15 cellular contexts compared by ENCODE assay signal in genomic region chr10:18647945-18648344, GRCh38. TPM values are rescaled to one million over a fixed set of nuclear protein-coding genes. Genes with fewer than 3 reads are reported as not detected.
A peak's percentile ranks its signal among the peaks of the same experiment; 100 is the strongest.
DNase-seq lines count a peak whose midpoint lies in the region; ATAC-seq and TF ChIP-seq lines count a peak whose summit lies in the region.
"Had no signal": no experiment of that assay in that cellular context is flagged by ENCODE, and none has a peak within 500 bp of the region (broad histone marks: within the 10 kb centered on the region; RNA-seq: fewer than 3 reads in every experiment).

No MANE protein-coding gene starts in this region.

- ATAC-seq in SK-N-SH treated with all-trans-retinoic acid at 6 μM for 48 hours, result no peak

- H3K4me1 ChIP-seq in DOHH2 (ENCODE audit: control insufficient read depth, low read length) (peaks cover 32% of the 10 kb centered on the region), liver (ENCODE audit: control insufficient read depth in 4 of 4, insufficient read depth in 4 of 4, low read length in 3 of 4) (peaks cover 6 to 32% (median 7%) of the 10 kb centered on the region in 4 donors)

- peak overlapping the region; percentile 61 for H3K4me3 Mint-ChIP-seq in activated CD4-positive, alpha-beta T cell treated with anti-CD3 and anti-CD28 coated beads, Interleukin-2, amount 10 ng/mL, durations not matched to agents 24 days and 14 days
- peak overlapping the region; percentile 45 for H3K4me3 Mint-ChIP-seq in activated T-helper 1 cell treated with anti-CD3 and anti-CD28 coated beads, Interleukin-12 subunit alpha, Interleukin-12 subunit beta, Interleukin-2, Interleukin-4 antibody, amounts not matched to agents 30 ng/mL and 10 ng/mL and 1 ng/mL, durations not matched to agents 14 hours and 24 hours and 36 hours

- H4K20me1 ChIP-seq in DOHH2 (ENCODE audit: control insufficient read depth, insufficient read depth, low read depth, low read length), result 0 out of 2 replicates have a peak, but pooled peaks cover 4% of the 10 kb centered on the region

- TF ChIP-seq CTCF in DOHH2 (IDR thresholded peaks at IDR 0.05; ENCODE audit: low read depth, low read length, poor library complexity, severe bottlenecking) (no peak), liver (IDR thresholded peaks at IDR 0.05; ENCODE audit: low read depth, low read length, missing input control) (no peak)

- H3K9me3 Mint-ChIP-seq in activated CD4-positive, alpha-beta T cell treated with anti-CD3 and anti-CD28 coated beads, Interleukin-2, amount 10 ng/mL, durations not matched to agents 24 days and 14 days, result no peaks in the 10 kb centered on the region
- no peaks in the 10 kb centered on the region for H3K9me3 Mint-ChIP-seq in activated T-helper 1 cell treated with anti-CD3 and anti-CD28 coated beads, Interleukin-12 subunit alpha, Interleukin-12 subunit beta, Interleukin-2, Interleukin-4 antibody, amounts not matched to agents 30 ng/mL and 10 ng/mL and 1 ng/mL, durations not matched to agents 14 hours and 24 hours and 36 hours

- peak overlapping the region; percentile 43 for H3K27ac Mint-ChIP-seq in activated CD4-positive, alpha-beta T cell treated with anti-CD3 and anti-CD28 coated beads, Interleukin-2, amount 10 ng/mL, durations not matched to agents 24 days and 14 days
- peak overlapping the region; percentile 18 for H3K27ac Mint-ChIP-seq in activated T-helper 1 cell treated with anti-CD3 and anti-CD28 coated beads, Interleukin-12 subunit alpha, Interleukin-12 subunit beta, Interleukin-2, Interleukin-4 antibody, amounts not matched to agents 30 ng/mL and 10 ng/mL and 1 ng/mL, durations not matched to agents 14 hours and 24 hours and 36 hours

- H3K9me3 ChIP-seq in DOHH2 (ENCODE audit: control insufficient read depth, insufficient read depth, low read length), result no peaks in the 10 kb centered on the region
- no peaks in the 10 kb centered on the region for H3K9me3 ChIP-seq in liver (ENCODE audit: control insufficient read depth in 4 of 4, low read length in 3 of 4)
- H3K9me3 ChIP-seq: Caco-2 had no signal

- H3K9me2 ChIP-seq in DOHH2 (replicated peaks; ENCODE audit: control insufficient read depth, low read length), result no peaks in the 10 kb centered on the region

- 96% methylated on average over 3 of the region's 3 CpGs for WGBS in liver

- H3K79me2 ChIP-seq in DOHH2 (ENCODE audit: control insufficient read depth, low read length), result peaks cover 56% of the 10 kb centered on the region

- H3F3A ChIP-seq in DOHH2 (ENCODE audit: control insufficient read depth, insufficient read depth), result peaks cover 10% of the 10 kb centered on the region

- H3K27me3 ChIP-seq in DOHH2 (ENCODE audit: control insufficient read depth, low read length), result no peaks in the 10 kb centered on the region
- no peaks in the 10 kb centered on the region for H3K27me3 ChIP-seq in liver (ENCODE audit: control insufficient read depth in 4 of 4, insufficient read depth in 4 of 4, low read length in 3 of 4)

- H3K9ac ChIP-seq in liver (ENCODE audit: low read depth in 1 of 2, low read length in 2 of 2), result no peak overlapping the region

- no peak for TF ChIP-seq RAD21 in liver (IDR thresholded peaks at IDR 0.05)

- intact Hi-C loops in activated CD4-positive, alpha-beta T cell treated with anti-CD3 and anti-CD28 coated beads, Interleukin-2, amount 10 ng/mL, durations not matched to agents 24 days and 14 days (cut with micrococcal nuclease), result no loop called here
- intact Hi-C loops in activated T-helper 1 cell treated with anti-CD3 and anti-CD28 coated beads, Interleukin-12 subunit alpha, Interleukin-12 subunit beta, Interleukin-2, Interleukin-4 antibody, amounts not matched to agents 30 ng/mL and 10 ng/mL and 1 ng/mL, durations not matched to agents 14 hours and 24 hours and 36 hours (cut with micrococcal nuclease), result loop anchor here (2.0 kb wide), 1 partner anchor 15 kb away; no protein-coding TSS in a partner anchor

- H3K4me3 ChIP-seq in DOHH2 (ENCODE audit: low read length), result peak overlapping the region; percentile 89
- no peak overlapping the region for H3K4me3 ChIP-seq in liver (ENCODE audit: low read depth in 1 of 3, low read length in 3 of 3)

- H3K27me3 Mint-ChIP-seq in activated CD4-positive, alpha-beta T cell treated with anti-CD3 and anti-CD28 coated beads, Interleukin-2, amount 10 ng/mL, durations not matched to agents 24 days and 14 days, result peaks cover 2% of the 10 kb centered on the region
- no peaks in the 10 kb centered on the region for H3K27me3 Mint-ChIP-seq in activated T-helper 1 cell treated with anti-CD3 and anti-CD28 coated beads, Interleukin-12 subunit alpha, Interleukin-12 subunit beta, Interleukin-2, Interleukin-4 antibody, amounts not matched to agents 30 ng/mL and 10 ng/mL and 1 ng/mL, durations not matched to agents 14 hours and 24 hours and 36 hours (ENCODE audit: insufficient read depth)

- H3K4me1 Mint-ChIP-seq in activated CD4-positive, alpha-beta T cell treated with anti-CD3 and anti-CD28 coated beads, Interleukin-2, amount 10 ng/mL, durations not matched to agents 24 days and 14 days, result peaks cover 40% of the 10 kb centered on the region
- H3K4me1 Mint-ChIP-seq in activated T-helper 1 cell treated with anti-CD3 and anti-CD28 coated beads, Interleukin-12 subunit alpha, Interleukin-12 subunit beta, Interleukin-2, Interleukin-4 antibody, amounts not matched to agents 30 ng/mL and 10 ng/mL and 1 ng/mL, durations not matched to agents 14 hours and 24 hours and 36 hours (ENCODE audit: low read depth), result peaks cover 61% of the 10 kb centered on the region

- peak; percentile 46 for DNase-seq in activated CD4-positive, alpha-beta T cell treated with anti-CD3 and anti-CD28 coated beads, Interleukin-2, amount 10 ng/mL, durations not matched to agents 24 days and 14 days
- no peak for DNase-seq in activated CD4-positive, alpha-beta T cell treated with anti-CD3 and anti-CD28 coated beads for 4 hours
- no peak for DNase-seq in activated T-helper 1 cell treated with anti-CD3 and anti-CD28 coated beads, Interleukin-12 subunit alpha, Interleukin-12 subunit beta, Interleukin-2, Interleukin-4 antibody, amounts not matched to agents 30 ng/mL and 10 ng/mL and 1 ng/mL, durations not matched to agents 14 hours and 24 hours and 36 hours (ENCODE audit: low spot score)
- no peak for DNase-seq in stimulated activated CD4-positive, alpha-beta T cell treated with anti-CD3 and anti-CD28 coated beads, Interleukin-1b, Interleukin-23, amount 100 ng/mL, for 48 hours
- no peak for DNase-seq in stimulated activated CD4-positive, alpha-beta T cell treated with anti-CD3 and anti-CD28 coated beads, Interleukin-15, amount 100 ng/mL, for 24 hours
- DNase-seq: Caco-2, H7, Kasumi-1, NCI-H1417, NCI-H2029 treated with DMSO at 0.1 percent for 48 hours, NCI-H510A had no signal

- H3K36me3 Mint-ChIP-seq in activated CD4-positive, alpha-beta T cell treated with anti-CD3 and anti-CD28 coated beads, Interleukin-2, amount 10 ng/mL, durations not matched to agents 24 days and 14 days (ENCODE audit: low read depth), result peaks cover 24% of the 10 kb centered on the region
- peaks cover 15% of the 10 kb centered on the region for H3K36me3 Mint-ChIP-seq in activated T-helper 1 cell treated with anti-CD3 and anti-CD28 coated beads, Interleukin-12 subunit alpha, Interleukin-12 subunit beta, Interleukin-2, Interleukin-4 antibody, amounts not matched to agents 30 ng/mL and 10 ng/mL and 1 ng/mL, durations not matched to agents 14 hours and 24 hours and 36 hours (ENCODE audit: low read depth)

- peak overlapping the region; percentile 92 for H3K4me2 ChIP-seq in DOHH2 (ENCODE audit: low read length)

- peaks cover 45% of the 10 kb centered on the region for H3K36me3 ChIP-seq in DOHH2 (ENCODE audit: control insufficient read depth, low read length)
- H3K36me3 ChIP-seq in liver (ENCODE audit: control insufficient read depth in 4 of 4, insufficient read depth in 3 of 4, low read depth in 1 of 4, low read length in 3 of 4), result peaks cover 4 to 15% (median 9%) of the 10 kb centered on the region in 4 donors

- H3K27ac ChIP-seq in DOHH2 (ENCODE audit: low read depth, low read length) (no peak overlapping the region), liver (ENCODE audit: low read depth in 1 of 2, low read length in 2 of 2) (peak overlapping the region; percentile 3 to 36)
- H3K27ac ChIP-seq: C4-2B had no signal

TF ChIP-seq in liver, 16 proteins besides CTCF, POLR2A, EP300 and RAD21 (continues in another document):
- TF ChIP-seq NR2F2 (IDR thresholded peaks at IDR 0.05) (no peak), SP1 (IDR thresholded peaks at IDR 0.05) (no peak), JUND (IDR thresholded peaks at IDR 0.05) (no peak), ATF3 (IDR thresholded peaks at IDR 0.05) (no peak), FOXA2 (IDR thresholded peaks at IDR 0.05) (no peak)

TF ChIP-seq in SK-N-SH treated with all-trans-retinoic acid at 6 μM for 48 hours, 23 proteins besides CTCF, POLR2A, EP300 and RAD21 (continues in another document):
- TF ChIP-seq ZC3H10 (CRISPR knock-in tag; IDR thresholded peaks at IDR 0.05), result no peak
- no peak for TF ChIP-seq OSR1 (CRISPR knock-in tag; IDR thresholded peaks at IDR 0.05)

RNA-seq across cellular contexts. Expression of gene NSUN6, which starts 3.4 kb away (rescaled TPM):
- total RNA-seq in activated CD4-positive, alpha-beta T cell treated with anti-CD3 and anti-CD28 coated beads, Interleukin-2, amount 10 ng/mL, durations not matched to agents 24 days and 14 days, result 15.0 and 17.8 TPM in 2 replicates
- total RNA-seq in activated T-helper 1 cell treated with anti-CD3 and anti-CD28 coated beads, Interleukin-12 subunit alpha, Interleukin-12 subunit beta, Interleukin-2, Interleukin-4 antibody, amounts not matched to agents 30 ng/mL and 10 ng/mL and 1 ng/mL, durations not matched to agents 14 hours and 24 hours and 36 hours, result 12.2 and 12.8 TPM in 2 replicates
- 10 to 100 TPM; 17.1 to 47.6 TPM for total RNA-seq in liver
- polyA plus RNA-seq in liver, result 10 to 100 TPM; 16.3 to 32.9 TPM

RNA-seq across cellular contexts. Expression of gene ARL5B, which starts 11.3 kb away (rescaled TPM):
- 17.0 and 17.5 TPM in 2 replicates for total RNA-seq in activated CD4-positive, alpha-beta T cell treated with anti-CD3 and anti-CD28 coated beads, Interleukin-2, amount 10 ng/mL, durations not matched to agents 24 days and 14 days
- total RNA-seq in activated T-helper 1 cell treated with anti-CD3 and anti-CD28 coated beads, Interleukin-12 subunit alpha, Interleukin-12 subunit beta, Interleukin-2, Interleukin-4 antibody, amounts not matched to agents 30 ng/mL and 10 ng/mL and 1 ng/mL, durations not matched to agents 14 hours and 24 hours and 36 hours, result 14.4 and 15.2 TPM in 2 replicates
- total RNA-seq in liver, result 10 to 100 TPM; 18.6 to 19.5 TPM
- polyA plus RNA-seq in liver, result 1 to 10 TPM; 5.2 to 6.0 TPM
